17 cellular contexts compared by ENCODE assay signal in the genomic region with DNA sequence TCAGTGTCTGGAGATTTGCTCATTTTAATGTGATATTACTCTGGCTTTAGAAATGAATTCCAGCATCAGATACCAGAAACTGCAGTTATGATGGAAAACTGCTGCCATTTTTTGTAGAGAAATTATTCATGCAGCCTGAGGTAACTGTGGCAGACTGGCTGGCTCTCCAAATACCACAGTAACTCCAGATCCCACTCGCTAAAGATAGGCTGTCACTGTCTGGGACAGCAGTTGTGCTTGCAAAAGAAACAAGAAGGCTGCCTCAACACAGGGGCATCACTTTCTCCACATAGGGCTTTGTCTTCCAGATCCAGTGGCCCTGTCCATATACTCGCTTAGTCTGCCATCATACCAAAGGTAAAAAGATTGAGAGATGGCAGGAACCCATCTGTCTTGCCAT.
"Had no signal": no experiment of that assay in that cellular context is flagged by ENCODE, and none has a peak within 500 bp of the region (broad histone marks: within the 10 kb centered on the region; RNA-seq: fewer than 3 reads in every experiment).

No MANE protein-coding gene starts in this region.

- H3K27me3 ChIP-seq: esophagus squamous epithelium, gastroesophageal sphincter, ovary, right atrium auricular region, sigmoid colon had no signal

- H3K4me2 ChIP-seq: neural progenitor cell had no signal

- DNase-seq: effector memory CD4-positive, alpha-beta T cell; esophagus squamous epithelium; foreskin fibroblast; glutamatergic neuron; immature natural killer cell; left colon; natural killer cell; nucleus accumbens; ovary; sigmoid colon; small intestine; stimulated activated CD4-positive, alpha-beta T cell treated with anti-CD3 and anti-CD28 coated beads, Interleukin-2, amount 100 ng/mL, for 48 hours; stimulated activated naive CD4-positive, alpha-beta T cell treated with Interleukin-2 at 50 U/mL for 16 hours; trophoblast cell had no signal

- H3K9me3 Mint-ChIP-seq: immature natural killer cell, natural killer cell, neural progenitor cell had no signal

- H3K9ac ChIP-seq: neural progenitor cell had no signal

- H3K27ac Mint-ChIP-seq: immature natural killer cell, natural killer cell, neural progenitor cell had no signal

- H3K27ac ChIP-seq: esophagus squamous epithelium, gastroesophageal sphincter, neural progenitor cell, ovary, right atrium auricular region, sigmoid colon had no signal

- H3K36me3 ChIP-seq: esophagus squamous epithelium, neural progenitor cell, ovary, right atrium auricular region, sigmoid colon had no signal

- H3K36me3 Mint-ChIP-seq: immature natural killer cell, natural killer cell had no signal

- H3K9me3 ChIP-seq: esophagus squamous epithelium, gastroesophageal sphincter, ovary, right atrium auricular region, sigmoid colon had no signal

- H3K4me3 Mint-ChIP-seq: immature natural killer cell, natural killer cell, neural progenitor cell had no signal

- H3K4me3 ChIP-seq: esophagus squamous epithelium, gastroesophageal sphincter, neural progenitor cell, ovary, right atrium auricular region, sigmoid colon had no signal

- H2AFZ ChIP-seq: neural progenitor cell had no signal

- H3K4me1 Mint-ChIP-seq: natural killer cell had no signal

- H3K4me1 ChIP-seq: esophagus squamous epithelium, gastroesophageal sphincter, right atrium auricular region, sigmoid colon had no signal
